Comparison of ENCODE assay signal across 8 cellular contexts in the genomic region with DNA sequence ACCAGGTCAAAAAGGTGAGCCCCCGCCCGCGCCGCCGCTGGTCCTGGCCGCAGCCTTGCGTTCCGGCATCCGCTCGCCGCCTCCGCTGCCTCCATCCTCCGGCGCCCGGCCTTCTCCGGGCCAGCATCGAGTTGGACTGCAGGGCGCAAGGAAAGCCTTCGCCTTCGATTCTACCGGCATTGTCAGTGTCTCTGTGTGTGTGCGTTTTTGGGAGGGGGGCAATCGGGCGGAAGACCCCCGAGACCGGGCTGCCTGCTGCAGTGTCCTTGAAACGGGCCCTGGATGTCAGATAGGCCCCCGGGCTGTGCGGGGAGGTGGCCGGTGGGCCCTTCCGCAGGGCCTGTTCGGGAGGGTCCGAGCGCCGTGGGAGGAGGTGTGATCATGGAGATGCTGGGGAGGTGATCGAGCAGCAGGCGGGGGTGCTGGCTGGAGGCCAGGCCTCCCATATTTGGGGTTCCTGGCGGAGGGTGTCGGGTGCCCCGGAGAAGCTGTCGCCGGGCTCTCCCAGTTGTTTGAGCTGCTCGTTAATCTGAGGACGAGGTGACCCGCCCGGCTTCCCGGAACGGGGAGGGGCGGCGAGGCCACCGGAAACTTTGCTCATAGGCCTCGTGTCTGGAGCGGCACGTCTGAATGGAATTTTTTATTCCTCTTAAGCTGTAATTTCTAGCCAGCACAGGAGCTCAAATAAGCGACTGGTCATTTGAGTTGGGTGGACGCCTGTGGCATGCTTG. TPM values are rescaled to one million over a fixed set of nuclear protein-coding genes. Genes with fewer than 3 reads are reported as not detected.
DNase-seq lines count a peak whose midpoint lies in the region; ATAC-seq and TF ChIP-seq lines count a peak whose summit lies in the region.

No MANE protein-coding gene starts in this region.

- intact Hi-C loops in head of caudate nucleus (cut with DNase I), result no loop called here

- no peaks in the 10 kb centered on the region for H3K9me3 ChIP-seq in SJCRH30 (replicated peaks)

- H3K36me3 ChIP-seq in SJCRH30, result no peaks in the 10 kb centered on the region

- no peaks in the 10 kb centered on the region for H3K36me3 Mint-ChIP-seq in progenitor cell of endocrine pancreas (ENCODE audit: insufficient read depth)

- peaks cover 30% of the 10 kb centered on the region for H3K4me1 Mint-ChIP-seq in progenitor cell of endocrine pancreas (ENCODE audit: low read depth)

- ATAC-seq in GM18867 (IDR thresholded peaks at IDR 0.05; ENCODE audit: unreplicated experiment) (peak; percentile 23), HG02884 (IDR thresholded peaks at IDR 0.05; ENCODE audit: unreplicated experiment) (peak; percentile 11)

- no peak for TF ChIP-seq CTCF in progenitor cell of endocrine pancreas (IDR thresholded peaks at IDR 0.05; ENCODE audit: unreplicated experiment)

- peak overlapping the region; percentile 89 for H3K4me3 ChIP-seq in SJCRH30

- no peaks in the 10 kb centered on the region for H3K9me3 Mint-ChIP-seq in progenitor cell of endocrine pancreas (ENCODE audit: low read depth)

- H3K27ac ChIP-seq in SJCRH30, result peak overlapping the region; percentile 27

- no peaks in the 10 kb centered on the region for H3K27me3 Mint-ChIP-seq in progenitor cell of endocrine pancreas

- no peaks in the 10 kb centered on the region for H3K27me3 ChIP-seq in SJCRH30

- H3K27ac Mint-ChIP-seq in progenitor cell of endocrine pancreas, result peak overlapping the region; percentile 73

- peak overlapping the region; percentile 91 for H3K4me3 Mint-ChIP-seq in progenitor cell of endocrine pancreas (ENCODE audit: low read depth)

- DNase-seq in SJCRH30 (peak; percentile 46 to 55), head of caudate nucleus (peak; percentile 24 to 81 (median 61)), progenitor cell of endocrine pancreas (ENCODE audit: low spot score, unreplicated experiment) (no peak), ureter (ENCODE audit: low spot score) (peak; percentile 90), NCI-H526 treated with DMSO at 0.1 percent for 48 hours (lab: John Stamatoyannopoulos, UW) (no peak)
- DNase-seq in activated naive CD4-positive, alpha-beta T cell treated with anti-CD3 and anti-CD28 coated beads, Interleukin-2, amount 50 U/mL, for 16 hours, result peak; percentile 75

- no peaks in the 10 kb centered on the region for H3K4me1 ChIP-seq in SJCRH30

RNA-seq across cellular contexts. Expression of a gene that starts 40.9 kb away (rescaled TPM):
- total RNA-seq in SJCRH30 (2014; rRNA removed; shearing (Covaris generic)), result 35.2 and 36.6 TPM in 2 replicates
- total RNA-seq in progenitor cell of endocrine pancreas (32.5 and 35.6 TPM in 2 replicates), ureter (139 TPM)

Comparison
In these comparisons a context has a peak if more than half of its experiments do, and no peak if none do; other contexts are left out.
1. DNase-seq: peak in SJCRH30 (2 of 2), activated naive CD4-positive, alpha-beta T cell treated with anti-CD3 and anti-CD28 coated beads, Interleukin-2, amount 50 U/mL, for 16 hours (single experiment), head of caudate nucleus (42 of 42) and ureter (single experiment); none in progenitor cell of endocrine pancreas (single experiment) and NCI-H526 treated with DMSO at 0.1 percent for 48 hours (single experiment).